Comparison of ENCODE assay signal across 10 cellular contexts in genomic region chr6:47698342-47698787, GRCh38. TPM values are rescaled to one million over a fixed set of nuclear protein-coding genes. Genes with fewer than 3 reads are reported as not detected.
DNase-seq lines count a peak whose midpoint lies in the region; ATAC-seq and TF ChIP-seq lines count a peak whose summit lies in the region.
"Had no signal": no experiment of that assay in that cellular context is flagged by ENCODE, and none has a peak within 500 bp of the region (broad histone marks: within the 10 kb centered on the region; RNA-seq: fewer than 3 reads in every experiment).

Gene ADGRF4, plus strand, starts transcription at chr6:47698580. Its CDS starts 8,666 bp downstream, at chr6:47707246.

- peak within 1 kb of the TSS; percentile 63 for H3K4me3 ChIP-seq in PC-3 (ENCODE audit: low read length)
- peak within 1 kb of the TSS; percentile 27 to 53 (median 38) for H3K4me3 ChIP-seq in esophagus squamous epithelium
- peak within 1 kb of the TSS; percentile 26 for H3K4me3 ChIP-seq in suprapubic skin
- H3K4me3 ChIP-seq in H7 (ENCODE audit: insufficient read depth, low read depth, low read length): no peak within 1 kb of the TSS

- no peaks in the 10 kb centered on the region for H3K9me2 ChIP-seq in PC-3 (replicated peaks; ENCODE audit: low read length)

- TF ChIP-seq CTCF in PC-3 (conservative IDR thresholded peaks at IDR 0.05; ENCODE audit: low read depth, low read length) (no peak), esophagus squamous epithelium (IDR thresholded peaks at IDR 0.05) (no peak), suprapubic skin (IDR thresholded peaks at IDR 0.05) (no peak), GM20000 (IDR thresholded peaks at IDR 0.05; ENCODE audit: extremely low read depth, missing control alignments) (no peak)

- TF ChIP-seq POLR2A in esophagus squamous epithelium (IDR thresholded peaks at IDR 0.05) (no peak), suprapubic skin (IDR thresholded peaks at IDR 0.05) (no peak)

- H4K20me1 ChIP-seq in PC-3 (ENCODE audit: low read length): no peaks in the 10 kb centered on the region

- no peak for TF ChIP-seq EP300 in suprapubic skin (IDR thresholded peaks at IDR 0.05)

- H3K27me3 ChIP-seq in PC-3 (ENCODE audit: low read length): no peaks in the 10 kb centered on the region
- H3K27me3 ChIP-seq in esophagus squamous epithelium: no peaks in the 10 kb centered on the region
- H3K27me3 ChIP-seq in suprapubic skin: no peaks in the 10 kb centered on the region
- no peaks in the 10 kb centered on the region for H3K27me3 ChIP-seq in H7 (ENCODE audit: control insufficient read depth, insufficient read depth, low read length)

- CTCF ChIA-PET in PC-3 (lab: Charles Lee): no interaction called here

- ATAC-seq in PC-3 (peak; percentile 75), HG02938 (IDR thresholded peaks at IDR 0.05; ENCODE audit: unreplicated experiment) (no peak)

- peak within 1 kb of the TSS; percentile 31 for H2AFZ ChIP-seq in PC-3 (ENCODE audit: low read length)

- H3F3A ChIP-seq in PC-3 (ENCODE audit: low read length, unreplicated experiment): peaks cover 18% of the 10 kb centered on the region

- H3K79me2 ChIP-seq in PC-3 (ENCODE audit: low read length): peaks cover 27% of the 10 kb centered on the region

- peak within 1 kb of the TSS; percentile 84 for H3K4me2 ChIP-seq in PC-3 (ENCODE audit: low read length)

- H3K27ac ChIP-seq in PC-3 (ENCODE audit: low read length) (peak within 1 kb of the TSS; percentile 95), esophagus squamous epithelium (peak within 1 kb of the TSS; percentile 80 to 86 (median 84)), suprapubic skin (peak within 1 kb of the TSS; percentile 85)

- POLR2A ChIA-PET in PC-3 (lab: Charles Lee; ENCODE audit: unreplicated experiment): no interaction called here

- intact Hi-C loops in PC-3 (cut with micrococcal nuclease) (loop anchor here (1.0 to 5.0 kb wide), 2 partner anchors 34 to 46 kb away; no protein-coding TSS in a partner anchor), esophagus squamous epithelium (cut with DNase I) (no loop called here)

- no peaks in the 10 kb centered on the region for H3K9me3 ChIP-seq in PC-3 (ENCODE audit: low read length)
- H3K9me3 ChIP-seq in esophagus squamous epithelium: no peaks in the 10 kb centered on the region
- H3K9me3 ChIP-seq in suprapubic skin: no peaks in the 10 kb centered on the region

- H3K4me1 ChIP-seq in PC-3 (ENCODE audit: insufficient read depth, low read length) (peaks cover 50% of the 10 kb centered on the region), esophagus squamous epithelium (peaks cover 0 to 45% (median 9%) of the 10 kb centered on the region in 3 donors), suprapubic skin (peaks cover 16% of the 10 kb centered on the region)

- H3K9ac ChIP-seq in PC-3 (ENCODE audit: low read length): peak within 1 kb of the TSS; percentile 71

- 36 to 45% methylated on average over 3 to 5 of the region's 5 CpGs for WGBS in esophagus squamous epithelium, 2 donors
- 72% methylated on average over 5 of the region's 5 CpGs for WGBS in suprapubic skin

- no peaks in the 10 kb centered on the region for H3K36me3 ChIP-seq in PC-3 (ENCODE audit: low read depth, low read length)
- H3K36me3 ChIP-seq in esophagus squamous epithelium: no peaks in the 10 kb centered on the region
- no peaks in the 10 kb centered on the region for H3K36me3 ChIP-seq in suprapubic skin
- no peaks in the 10 kb centered on the region for H3K36me3 ChIP-seq in H7 (replicated peaks; ENCODE audit: control insufficient read depth, insufficient read depth, low read length)

- DNase-seq in activated CD4-positive, alpha-beta T cell treated with anti-CD3 and anti-CD28 coated beads for 48 hours: peak; percentile 7
- no peak for DNase-seq in activated CD4-positive, alpha-beta T cell treated with anti-CD3 and anti-CD28 coated beads for 1 hour
- DNase-seq in PC-3 (peak; percentile 95), esophagus squamous epithelium (lab: John Stamatoyannopoulos, UW) (no peak), suprapubic skin (ENCODE audit: low spot score in 2 of 2) (no peak), GM20000 (ENCODE audit: low spot score) (no peak), H7 (no peak)
- DNase-seq: activated CD8-positive, alpha-beta memory T cell treated with anti-CD3 and anti-CD28 coated beads for 24 hours; kidney had no signal

- no TSS peak for BruUV-seq in PC-3 (replicated peaks; lab: Mats Ljungman, UMichigan)

RNA-seq across cellular contexts. Expression of gene ADGRF4, which starts in this region (rescaled TPM):
- 3.4 and 4.2 TPM in 2 replicates for total RNA-seq in PC-3 (2014; rRNA removed)
- total RNA-seq in esophagus squamous epithelium: 10 to 100 TPM; 16.8 to 26.1 (median 19.3) TPM
- total RNA-seq in suprapubic skin: 10 to 100 TPM; 38.9 to 74.3 (median 45.3) TPM
- 0.03 TPM in 1 of 2 replicates, not detected in the other for total RNA-seq in H7 (2014; rRNA removed; shearing (Covaris generic))
- total RNA-seq: kidney had no signal

Comparison
In these comparisons a context has a peak if more than half of its experiments do, and no peak if none do; other contexts are left out.
1. DNase-seq: peak in activated CD4-positive, alpha-beta T cell treated with anti-CD3 and anti-CD28 coated beads for 48 hours (single experiment) and PC-3 (single experiment); none in activated CD4-positive, alpha-beta T cell treated with anti-CD3 and anti-CD28 coated beads for 1 hour (single experiment), esophagus squamous epithelium (single experiment), suprapubic skin (0 of 2), GM20000 (single experiment) and H7 (single experiment).
2. Peak in every context shown above with its lines, with median percentiles within 50 percentile points of each other: H3K27ac ChIP-seq.